Comparison of ENCODE assay signal across 17 cellular contexts in the genomic region with DNA sequence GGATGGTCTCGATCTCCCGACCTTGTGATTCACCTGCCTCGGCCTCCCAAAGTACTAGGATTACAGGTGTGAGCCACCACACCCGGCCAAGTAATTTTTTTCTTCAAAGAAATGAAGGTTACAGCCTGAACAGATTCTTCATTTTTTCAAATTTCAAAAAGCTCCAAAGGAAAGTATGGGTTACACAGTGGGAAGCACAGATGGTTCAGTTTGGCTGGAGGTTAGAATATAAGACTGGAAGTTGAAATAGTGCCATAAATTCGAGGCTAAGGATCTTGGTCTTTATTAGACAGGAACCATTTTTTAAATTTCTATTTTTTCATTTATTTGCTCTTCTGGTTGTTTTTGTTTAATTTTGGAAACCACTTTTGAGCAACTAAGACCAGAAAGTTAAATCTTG.
DNase-seq lines count a peak whose midpoint lies in the region; ATAC-seq and TF ChIP-seq lines count a peak whose summit lies in the region.
"Had no signal": no experiment of that assay in that cellular context is flagged by ENCODE, and none has a peak within 500 bp of the region (broad histone marks: within the 10 kb centered on the region; RNA-seq: fewer than 3 reads in every experiment).

No MANE protein-coding gene starts in this region.

- H3K4me1 Mint-ChIP-seq in activated T-cell treated with anti-CD3 and anti-CD28 coated beads, Interleukin-2, amount 50 U/mL, for 72 hours (ENCODE audit: low read depth), result peaks cover 7% of the 10 kb centered on the region
- peaks cover 35% of the 10 kb centered on the region for H3K4me1 Mint-ChIP-seq in brain
- peaks cover 30% of the 10 kb centered on the region for H3K4me1 Mint-ChIP-seq in nephron

- no peaks in the 10 kb centered on the region for H3K9me3 Mint-ChIP-seq in activated T-cell treated with anti-CD3 and anti-CD28 coated beads, Interleukin-2, amount 50 U/mL, for 72 hours
- H3K9me3 Mint-ChIP-seq in brain (peaks cover 0 to 1% (median 0%) of the 10 kb centered on the region in 5 experiments), nephron (no peaks in the 10 kb centered on the region)
- H3K9me3 Mint-ChIP-seq: CD4-positive, alpha-beta T cell; HFFc6 had no signal

- H3K36me3 Mint-ChIP-seq in activated T-cell treated with anti-CD3 and anti-CD28 coated beads, Interleukin-2, amount 50 U/mL, for 72 hours (ENCODE audit: insufficient read depth in 2 of 2), result peaks cover 5 to 22% of the 10 kb centered on the region in 2 donors
- peaks cover 76% of the 10 kb centered on the region for H3K36me3 Mint-ChIP-seq in brain
- peaks cover 65% of the 10 kb centered on the region for H3K36me3 Mint-ChIP-seq in nephron (ENCODE audit: low read depth)

- no peak overlapping the region for H3K4me3 Mint-ChIP-seq in activated T-cell treated with anti-CD3 and anti-CD28 coated beads, Interleukin-2, amount 50 U/mL, for 72 hours
- no peak overlapping the region for H3K4me3 Mint-ChIP-seq in brain
- no peak overlapping the region for H3K4me3 Mint-ChIP-seq in nephron
- H3K4me3 Mint-ChIP-seq: CD4-positive, alpha-beta T cell; HFFc6 had no signal

- H3K27me3 Mint-ChIP-seq in activated T-cell treated with anti-CD3 and anti-CD28 coated beads, Interleukin-2, amount 50 U/mL, for 72 hours (ENCODE audit: low read depth), result no peaks in the 10 kb centered on the region
- H3K27me3 Mint-ChIP-seq in brain (no peaks in the 10 kb centered on the region), nephron (ENCODE audit: low read depth) (no peaks in the 10 kb centered on the region)
- H3K27me3 Mint-ChIP-seq: CD4-positive, alpha-beta T cell had no signal

- ATAC-seq in activated T-cell treated with anti-CD3 and anti-CD28 coated beads, Interleukin-2, amount 50 U/mL, for 72 hours (replicated peaks in 1 of 2), result no peak
- ATAC-seq: A549, GM12878, HCT116 had no signal

- DNase-seq in activated T-cell treated with anti-CD3 and anti-CD28 coated beads, Interleukin-2, amount 50 U/mL, for 72 hours, result no peak
- no peak for DNase-seq in activated T-cell treated with anti-CD3 and anti-CD28 coated beads, Interleukin-2, amount 50 U/mL, for 48 hours
- no peak for DNase-seq in SK-N-DZ (ENCODE audit: low spot score)
- no peak for DNase-seq in activated naive CD4-positive, alpha-beta T cell treated with Interleukin-2 at 50 U/mL for 16 hours
- DNase-seq in NCI-H2171 (lab: John Stamatoyannopoulos, UW), result no peak
- DNase-seq: AML-193; Caco-2; CD4-positive, alpha-beta T cell; DMS79 treated with DMSO at 0.1 percent for 48 hours; GOT3; H7; HFFc6 had no signal

- TF ChIP-seq CTCF in brain (conservative IDR thresholded peaks at IDR 0.05) (no peak), nephron (IDR thresholded peaks at IDR 0.05; ENCODE audit: unreplicated experiment in 3 of 3) (no peak)

- H3K27ac Mint-ChIP-seq in activated T-cell treated with anti-CD3 and anti-CD28 coated beads, Interleukin-2, amount 50 U/mL, for 72 hours, result peak overlapping the region; percentile 36
- H3K27ac Mint-ChIP-seq in brain, result peak overlapping the region in 3 of 5 experiments; percentile 25 to 63 (median 46)
- peak overlapping the region; percentile 50 to 74 (median 71) for H3K27ac Mint-ChIP-seq in nephron
- H3K27ac Mint-ChIP-seq: CD4-positive, alpha-beta T cell; HFFc6 had no signal
